In genomic region chr18:50861617-50862016, GRCh38 we compare ENCODE assay signal across 21 cellular contexts. TPM values are rescaled to one million over a fixed set of nuclear protein-coding genes. Genes with fewer than 3 reads are reported as not detected.
A peak's percentile ranks its signal among the peaks of the same experiment; 100 is the strongest.
DNase-seq lines count a peak whose midpoint lies in the region; ATAC-seq and TF ChIP-seq lines count a peak whose summit lies in the region.
"Had no signal": no experiment of that assay in that cellular context is flagged by ENCODE, and none has a peak within 500 bp of the region (broad histone marks: within the 10 kb centered on the region; RNA-seq: fewer than 3 reads in every experiment).

No MANE protein-coding gene starts in this region.

- no peak for TF ChIP-seq POLR2A in heart left ventricle (IDR thresholded peaks at IDR 0.05)

- H3K36me3 Mint-ChIP-seq in T-cell: no peaks in the 10 kb centered on the region
- no peaks in the 10 kb centered on the region for H3K36me3 Mint-ChIP-seq in endothelial cell (ENCODE audit: low read depth, unreplicated experiment)

- H2AFZ ChIP-seq in OCI-LY7 (ENCODE audit: low read length): no peak overlapping the region

- CTCF ChIA-PET in T-cell (lab: Charles Lee) (interaction anchor here in 1 of 2 donors (0.7 kb wide), 1 partner anchor 762 kb away, joined by 7 read pairs; no protein-coding TSS in a partner anchor), OCI-LY7 (lab: Charles Lee; ENCODE audit: unreplicated experiment) (no interaction called here)

- H3K4me1 Mint-ChIP-seq in T-cell: no peaks in the 10 kb centered on the region
- no peaks in the 10 kb centered on the region for H3K4me1 Mint-ChIP-seq in endothelial cell (ENCODE audit: unreplicated experiment)

- TF ChIP-seq CTCF in heart left ventricle (IDR thresholded peaks at IDR 0.05) (no peak), neutrophil (IDR thresholded peaks at IDR 0.05) (no peak), OCI-LY7 (conservative IDR thresholded peaks at IDR 0.05; ENCODE audit: low read length) (no peak), endothelial cell (IDR thresholded peaks at IDR 0.05; ENCODE audit: unreplicated experiment) (no peak)

- H3K4me2 ChIP-seq in OCI-LY7 (ENCODE audit: low read length): no peak overlapping the region
- H3K4me2 ChIP-seq: BLaER1, SK-N-SH had no signal

- H3K9me3 Mint-ChIP-seq in T-cell: no peaks in the 10 kb centered on the region
- H3K9me3 Mint-ChIP-seq in endothelial cell (ENCODE audit: unreplicated experiment): no peaks in the 10 kb centered on the region
- H3K9me3 Mint-ChIP-seq: CD4-positive, alpha-beta T cell had no signal

- H3K27ac Mint-ChIP-seq in T-cell: no peak overlapping the region
- no peak overlapping the region for H3K27ac Mint-ChIP-seq in endothelial cell (ENCODE audit: unreplicated experiment)
- H3K27ac Mint-ChIP-seq: CD4-positive, alpha-beta T cell had no signal

- H4K20me1 ChIP-seq in OCI-LY7 (ENCODE audit: insufficient read depth, low read length): no peaks in the 10 kb centered on the region
- H4K20me1 ChIP-seq: BLaER1 had no signal

- DNase-seq in Right ventricle myocardium superior (no peak), heart left ventricle (no peak), T-cell (no peak), OCI-LY7 (ENCODE audit: low spot score) (no peak), endothelial cell (ENCODE audit: low spot score) (no peak)
- DNase-seq: CD4-positive, alpha-beta T cell; Karpas-422; NCI-H1092; NCI-H1417 treated with DMSO at 0.1 percent for 48 hours; NCI-H1694 treated with DMSO at 0.1 percent for 48 hours; NCI-H2081; NCI-H2171 treated with DMSO at 0.1 percent for 48 hours; NCI-H345; NCI-H510A treated with DMSO at 0.1 percent for 48 hours; NCI-H748 treated with DMSO at 0.1 percent for 48 hours; Peyer's patch; SK-N-SH had no signal

- no peaks in the 10 kb centered on the region for H3K36me3 ChIP-seq in heart left ventricle
- H3K36me3 ChIP-seq in neutrophil: no peaks in the 10 kb centered on the region
- no peaks in the 10 kb centered on the region for H3K36me3 ChIP-seq in OCI-LY7 (ENCODE audit: insufficient read depth, low read length)
- H3K36me3 ChIP-seq: BLaER1, Peyer's patch had no signal

- intact Hi-C loops in Right ventricle myocardium superior (cut with DNase I) (no loop called here), heart left ventricle (cut with DNase I) (loop anchor here in 1 of 10 donors (5.0 kb wide), 1 partner anchor 39 kb away; the partner anchor contains the start of gene MRO), OCI-LY7 (cut with micrococcal nuclease; ENCODE audit: unreplicated experiment) (no loop called here)

- H3K9me3 ChIP-seq in heart left ventricle (no peaks in the 10 kb centered on the region), neutrophil (no peaks in the 10 kb centered on the region), OCI-LY7 (ENCODE audit: low read length) (no peaks in the 10 kb centered on the region)
- H3K9me3 ChIP-seq: BLaER1, Peyer's patch, SK-N-SH had no signal

- ATAC-seq in Right ventricle myocardium superior (ENCODE audit: poor library complexity) (peak; percentile 68), heart left ventricle (no peak), T-cell (replicated peaks in 1 of 4) (no peak)

- POLR2A ChIA-PET in T-cell (lab: Charles Lee) (no interaction called here), OCI-LY7 (lab: Charles Lee) (no interaction called here)

- 36 to 58% (median 55%) methylated on average over 1 of the region's 1 CpG for WGBS in heart left ventricle, 4 donors

- H3K4me1 ChIP-seq in heart left ventricle: peaks cover 0 to 30% (median 0%) of the 10 kb centered on the region in 12 donors
- H3K4me1 ChIP-seq in neutrophil (ENCODE audit: control insufficient read depth in 1 of 2, insufficient read depth in 1 of 2, low read depth in 1 of 2, low read length in 1 of 2): peaks cover 52 to 56% of the 10 kb centered on the region in 2 experiments
- peaks cover 8% of the 10 kb centered on the region for H3K4me1 ChIP-seq in OCI-LY7 (ENCODE audit: insufficient read depth, low read length, poor library complexity, severe bottlenecking)

- H3K27ac ChIP-seq in heart left ventricle: peak overlapping the region in 2 of 12 donors; percentile 5 to 79
- peak overlapping the region; percentile 4 for H3K27ac ChIP-seq in cingulate gyrus (ENCODE audit: low read depth, low read length)
- peak overlapping the region; percentile 90 for H3K27ac ChIP-seq in neutrophil
- no peak overlapping the region for H3K27ac ChIP-seq in OCI-LY7 (ENCODE audit: low read depth, low read length, poor library complexity, severe bottlenecking)
- H3K27ac ChIP-seq: BLaER1, Peyer's patch had no signal

- H3K4me3 ChIP-seq in heart left ventricle (no peak overlapping the region), neutrophil (ENCODE audit: low read depth in 1 of 2, low read length in 1 of 2) (peak overlapping the region; percentile 48 to 52), OCI-LY7 (ENCODE audit: low read depth, low read length, poor library complexity, severe bottlenecking) (no peak overlapping the region)
- H3K4me3 ChIP-seq: BLaER1, Peyer's patch had no signal

- no peaks in the 10 kb centered on the region for H3K9me2 ChIP-seq in OCI-LY7 (ENCODE audit: insufficient read depth, low read length)
- H3K9me2 ChIP-seq: SK-N-SH had no signal

- H3K79me2 ChIP-seq in OCI-LY7 (ENCODE audit: insufficient read depth, low read depth, low read length): no peaks in the 10 kb centered on the region

- no TSS peak for BruUV-seq in OCI-LY7 (replicated peaks; lab: Mats Ljungman, UMichigan)

- H3K4me3 Mint-ChIP-seq in T-cell (no peak overlapping the region), endothelial cell (ENCODE audit: unreplicated experiment) (no peak overlapping the region)
- H3K4me3 Mint-ChIP-seq: CD4-positive, alpha-beta T cell had no signal

- H3K27me3 Mint-ChIP-seq in T-cell: peaks cover 0 to 3% of the 10 kb centered on the region in 2 donors
- peaks cover 2% of the 10 kb centered on the region for H3K27me3 Mint-ChIP-seq in endothelial cell (ENCODE audit: unreplicated experiment)
- H3K27me3 Mint-ChIP-seq: CD4-positive, alpha-beta T cell had no signal

- H3K27me3 ChIP-seq in heart left ventricle (no peaks in the 10 kb centered on the region), neutrophil (no peaks in the 10 kb centered on the region)
- H3K27me3 ChIP-seq: BLaER1, Peyer's patch had no signal

RNA-seq across cellular contexts. Expression of gene ME2, which starts 17.3 kb away (rescaled TPM):
- total RNA-seq in Right ventricle myocardium superior: 92.6 TPM
- total RNA-seq in heart left ventricle: 10 to 100 TPM; 53.0 to 91.3 (median 84.0) TPM
- polyA plus RNA-seq in heart left ventricle: 10 to 100 TPM; 24.5 to 40.6 TPM
- total RNA-seq in T-cell: 10 to 100 TPM; 30.5 to 42.6 (median 39.9) TPM
- 39.0 and 43.2 TPM in 2 replicates for total RNA-seq in OCI-LY7 (2014; rRNA removed; shearing (Covaris generic))
- total RNA-seq in OCI-LY7 (2022): 62.0 and 64.2 TPM in 2 replicates
- 41.9 TPM for total RNA-seq in endothelial cell (ENCODE audit: unreplicated experiment)

RNA-seq across cellular contexts. Expression of gene MRO, which starts 41.8 kb away (rescaled TPM):
- total RNA-seq in Right ventricle myocardium superior: 5.3 TPM
- total RNA-seq in heart left ventricle: 1 to 10 TPM in 7 of 9 donors, under 1 TPM in 2; 0.42 to 6.9 (median 3.7) TPM
- 1 to 10 TPM in 1 of 2 donors, under 1 TPM in 1; 0.19 to 1.6 TPM for polyA plus RNA-seq in heart left ventricle
- total RNA-seq in T-cell: not detected
- 0.22 and 1.0 TPM in 2 replicates for total RNA-seq in OCI-LY7 (2014; rRNA removed; shearing (Covaris generic))
- total RNA-seq in OCI-LY7 (2022): 0.46 TPM in 2 replicates
- 0.23 TPM for total RNA-seq in endothelial cell (ENCODE audit: unreplicated experiment)
- total RNA-seq: CD4-positive, alpha-beta T cell; HepG2 had no signal
- polyA plus RNA-seq: HepG2, SK-N-SH had no signal

Comparison
In these comparisons a context has a peak if more than half of its experiments do, and no peak if none do; other contexts are left out.
1. H3K4me3 ChIP-seq: peak in neutrophil (2 of 2); none in heart left ventricle (0 of 12) and OCI-LY7 (single experiment).